In the genomic region with DNA sequence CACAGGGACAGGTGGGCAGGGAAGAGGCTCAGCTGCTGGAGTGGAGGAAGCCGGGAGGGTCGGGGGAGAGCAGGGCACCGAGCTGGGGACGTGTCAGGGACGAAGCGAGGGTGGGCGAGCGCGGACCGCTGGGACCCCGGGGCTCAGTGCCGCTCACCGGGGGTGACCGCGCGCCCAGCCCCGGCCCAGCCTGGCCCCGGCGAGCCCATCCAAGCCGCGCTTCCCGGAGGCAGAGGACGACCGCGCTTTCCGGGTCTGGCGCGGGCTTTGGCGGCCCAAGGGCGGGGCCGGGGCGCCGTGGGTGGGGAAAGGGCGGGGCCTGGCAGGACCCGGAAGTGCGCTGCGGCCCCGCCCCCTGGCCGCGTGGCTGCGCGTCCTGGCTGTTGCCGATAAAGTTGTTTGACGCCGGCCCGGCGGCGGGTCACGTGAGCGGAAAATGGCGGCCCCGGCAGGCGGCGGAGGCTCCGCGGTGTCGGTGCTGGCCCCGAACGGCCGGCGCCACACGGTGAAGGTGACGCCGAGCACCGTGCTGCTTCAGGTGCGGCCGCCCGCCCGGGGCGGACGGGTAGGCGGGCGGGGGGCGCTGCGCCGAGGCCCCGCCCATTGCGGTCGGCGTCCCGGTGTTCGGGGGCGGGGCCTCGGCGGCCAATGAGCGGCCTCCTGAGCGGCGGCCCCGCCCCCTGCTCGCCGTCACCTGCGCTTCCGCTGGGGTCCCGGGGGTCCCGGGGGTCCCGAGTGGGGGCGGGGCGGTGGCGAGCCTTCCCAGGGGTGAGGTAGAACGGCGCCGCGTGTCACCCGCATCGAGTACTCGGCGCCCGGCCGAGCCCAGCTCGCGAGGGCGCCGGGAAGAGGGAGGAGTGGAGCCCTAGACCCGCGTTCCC, we compare ENCODE assay signal across 8 cellular contexts. TPM values are rescaled to one million over a fixed set of nuclear protein-coding genes. Genes with fewer than 3 reads are reported as not detected.
DNase-seq lines count a peak whose midpoint lies in the region; ATAC-seq and TF ChIP-seq lines count a peak whose summit lies in the region.

A gene with protein sequence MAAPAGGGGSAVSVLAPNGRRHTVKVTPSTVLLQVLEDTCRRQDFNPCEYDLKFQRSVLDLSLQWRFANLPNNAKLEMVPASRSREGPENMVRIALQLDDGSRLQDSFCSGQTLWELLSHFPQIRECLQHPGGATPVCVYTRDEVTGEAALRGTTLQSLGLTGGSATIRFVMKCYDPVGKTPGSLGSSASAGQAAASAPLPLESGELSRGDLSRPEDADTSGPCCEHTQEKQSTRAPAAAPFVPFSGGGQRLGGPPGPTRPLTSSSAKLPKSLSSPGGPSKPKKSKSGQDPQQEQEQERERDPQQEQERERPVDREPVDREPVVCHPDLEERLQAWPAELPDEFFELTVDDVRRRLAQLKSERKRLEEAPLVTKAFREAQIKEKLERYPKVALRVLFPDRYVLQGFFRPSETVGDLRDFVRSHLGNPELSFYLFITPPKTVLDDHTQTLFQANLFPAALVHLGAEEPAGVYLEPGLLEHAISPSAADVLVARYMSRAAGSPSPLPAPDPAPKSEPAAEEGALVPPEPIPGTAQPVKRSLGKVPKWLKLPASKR (plus strand): TSS at position 419 of the 881 bp plus-strand sequence. CDS start 18 bp downstream, at position 437.

- H3K27me3 ChIP-seq in colonic mucosa, result no peaks in the 10 kb centered on the region

- H3K9ac ChIP-seq in colonic mucosa (ENCODE audit: low read depth in 2 of 2, low read length in 2 of 2), result peak within 1 kb of the TSS; percentile 86 to 89

- intact Hi-C loops in colonic mucosa (cut with DNase I), result no loop called here

- peak; percentile 89 for DNase-seq in AG10803 (ENCODE audit: low read depth)
- DNase-seq in NCI-H510A treated with DMSO at 0.1 percent for 48 hours (lab: John Stamatoyannopoulos, UW), result peak; percentile 76
- peak; percentile 93 for DNase-seq in activated CD4-positive, alpha-beta T cell treated with anti-CD3 and anti-CD28 coated beads for 48 hours
- DNase-seq in colonic mucosa, result peak; percentile 92
- peak; percentile 96 for DNase-seq in left kidney (ENCODE audit: low read depth, low spot score)
- DNase-seq in stimulated activated CD4-positive, alpha-beta T cell treated with anti-CD3 and anti-CD28 coated beads, Interleukin-1b, Interleukin-23, amount 100 ng/mL, for 4 hours (ENCODE audit: low read depth in 2 of 2), result peak; percentile 90 to 94

- no peak for TF ChIP-seq CTCF in AG10803 (conservative IDR thresholded peaks at IDR 0.05; ENCODE audit: low read length)
- no peak for TF ChIP-seq CTCF in colonic mucosa (IDR thresholded peaks at IDR 0.05)

- H3K4me3 ChIP-seq in AG10803 (ENCODE audit: low read length), result peak within 1 kb of the TSS; percentile 78
- H3K4me3 ChIP-seq in colonic mucosa, result peak within 1 kb of the TSS; percentile 96

- H3K27ac ChIP-seq in colonic mucosa, result peak within 1 kb of the TSS; percentile 74

- H3K4me1 ChIP-seq in colonic mucosa, result no peaks in the 10 kb centered on the region

- ATAC-seq in GM19025 (IDR thresholded peaks at IDR 0.05; ENCODE audit: low read depth, unreplicated experiment), result peak; percentile 87
- ATAC-seq in HG03196 (IDR thresholded peaks at IDR 0.05; ENCODE audit: unreplicated experiment), result peak; percentile 71

- no peaks in the 10 kb centered on the region for H3K9me3 ChIP-seq in colonic mucosa

- H3K36me3 ChIP-seq in colonic mucosa, result no peaks in the 10 kb centered on the region

RNA-seq across cellular contexts. Expression of the gene that starts here (rescaled TPM):
- total RNA-seq in colonic mucosa, result 10 to 100 TPM; 21.7 to 43.0 TPM

Comparison
In these comparisons a context has a peak if more than half of its experiments do, and no peak if none do; other contexts are left out.
1. Peak in every context shown above with its lines: DNase-seq, ATAC-seq, H3K4me3 ChIP-seq and H3K27ac ChIP-seq.